17 cellular contexts compared by ENCODE assay signal in genomic region chr3:9098716-9099675, GRCh38.
DNase-seq lines count a peak whose midpoint lies in the region; ATAC-seq and TF ChIP-seq lines count a peak whose summit lies in the region.
"Had no signal": no experiment of that assay in that cellular context is flagged by ENCODE, and none has a peak within 500 bp of the region (broad histone marks: within the 10 kb centered on the region; RNA-seq: fewer than 3 reads in every experiment).

No MANE protein-coding gene starts in this region.

- DNase-seq in NCI-H1092 treated with DMSO at 0.1 percent for 48 hours (lab: John Stamatoyannopoulos, UW) (peak; percentile 21), NCI-H1092 (lab: John Stamatoyannopoulos, UW) (no peak), PC-9 (peak; percentile 32 to 72), hepatocyte (ENCODE audit: low spot score) (peak; percentile 55), renal cortical epithelial cell (ENCODE audit: low read depth) (peak; percentile 56), H9 (no peak), HK-2 (ENCODE audit: unreplicated experiment) (no peak)
- DNase-seq: activated naive CD8-positive, alpha-beta T cell treated with anti-CD3 and anti-CD28 coated beads for 36 hours; dermis blood vessel endothelial cell; KG1; kidney; NCI-H446; stimulated activated CD4-positive, alpha-beta T cell treated with anti-CD3 and anti-CD28 coated beads, Interleukin-12 subunit alpha, Interleukin-12 subunit beta, amount 100 ng/mL, for 4 hours; tibial artery had no signal

- H2BK5ac ChIP-seq in H9 (ENCODE audit: insufficient read length, low read length) = no peak overlapping the region

- H2BK12ac ChIP-seq in H9 (ENCODE audit: insufficient read length, low read depth, low read length) = no peak overlapping the region

- H2BK20ac ChIP-seq in H9 (ENCODE audit: low read depth, low read length, poor library complexity, severe bottlenecking) = no peak overlapping the region

- H3T11ph ChIP-seq in H9 (ENCODE audit: low read length) = no peak overlapping the region

- no peak overlapping the region for H4K5ac ChIP-seq in H9 (ENCODE audit: insufficient read length, low read depth, low read length)

- no peaks in the 10 kb centered on the region for H4K20me1 ChIP-seq in PC-9 (ENCODE audit: insufficient read depth)
- H4K20me1 ChIP-seq in hepatocyte (ENCODE audit: insufficient read depth, poor library complexity, severe bottlenecking) = no peaks in the 10 kb centered on the region
- H4K20me1 ChIP-seq in H9 (ENCODE audit: control insufficient read depth, insufficient read depth, insufficient read length) = no peaks in the 10 kb centered on the region

- no peaks in the 10 kb centered on the region for H3K36me3 Mint-ChIP-seq in H9 (ENCODE audit: insufficient read depth in 1 of 3, low read depth in 3 of 3)
- H3K36me3 Mint-ChIP-seq: activated naive CD8-positive, alpha-beta T cell treated with anti-CD3 and anti-CD28 coated beads for 36 hours; natural killer cell treated with Interleukin-12 subunit alpha and Interleukin-12 subunit beta and Interleukin-15 and Interleukin-18, amount 100 ng/mL, for 72 hours had no signal

- TF ChIP-seq CTCF in PC-9 (conservative IDR thresholded peaks at IDR 0.05) = no peak
- no peak for TF ChIP-seq CTCF in hepatocyte (IDR thresholded peaks at IDR 0.05; ENCODE audit: poor library complexity)
- TF ChIP-seq CTCF in H9 (conservative IDR thresholded peaks at IDR 0.05) = no peak

- H2BK120ac ChIP-seq in H9 (ENCODE audit: low read depth, low read length, poor library complexity, severe bottlenecking) = no peak overlapping the region

- H3K79me1 ChIP-seq in H9 (ENCODE audit: insufficient read depth, low read depth, low read length, poor library complexity, severe bottlenecking) = no peaks in the 10 kb centered on the region

- no peak overlapping the region; the same call in 1 of the 2 replicates for H3K14ac ChIP-seq in H9 (ENCODE audit: insufficient read depth, low read length)

- no peak overlapping the region for H2BK15ac ChIP-seq in H9 (ENCODE audit: low read depth, low read length)

- no peak overlapping the region for H3K27ac ChIP-seq in PC-9
- no peak overlapping the region for H3K27ac ChIP-seq in hepatocyte
- no peak overlapping the region for H3K27ac ChIP-seq in H9 (ENCODE audit: insufficient read length, low read depth, low read length)
- H3K27ac ChIP-seq: tibial artery had no signal

- no peak overlapping the region for H3K4ac ChIP-seq in H9 (ENCODE audit: low read depth, low read length)

- H3K9me3 ChIP-seq in PC-9 (ENCODE audit: insufficient read depth, low read depth) (no peaks in the 10 kb centered on the region), hepatocyte (ENCODE audit: low read depth) (no peaks in the 10 kb centered on the region), H9 (ENCODE audit: control insufficient read depth, low read depth, low read length) (no peaks in the 10 kb centered on the region)
- H3K9me3 ChIP-seq: tibial artery had no signal

- ATAC-seq in HG02885 (IDR thresholded peaks at IDR 0.05; ENCODE audit: poor library complexity, unreplicated experiment) = no peak
- ATAC-seq: natural killer cell treated with Interleukin-12 subunit alpha and Interleukin-12 subunit beta and Interleukin-15 and Interleukin-18, amount 100 ng/mL, for 72 hours; Right ventricle myocardium inferior had no signal

- H4K8ac ChIP-seq in H9 (replicated peaks; ENCODE audit: insufficient read length, low read depth, low read length) = no peak overlapping the region

- H3K4me1 ChIP-seq in PC-9 (replicated peaks; ENCODE audit: insufficient read depth) (no peaks in the 10 kb centered on the region), hepatocyte (ENCODE audit: insufficient read depth) (peaks cover 5% of the 10 kb centered on the region), H9 (ENCODE audit: insufficient read depth, low read length) (no peaks in the 10 kb centered on the region; the same call in none of the 2 replicates)
- H3K4me1 ChIP-seq: tibial artery had no signal

- no peaks in the 10 kb centered on the region for H3K36me3 ChIP-seq in PC-9 (ENCODE audit: low read depth)
- no peaks in the 10 kb centered on the region for H3K36me3 ChIP-seq in hepatocyte (replicated peaks; ENCODE audit: insufficient read depth, low read depth)
- H3K36me3 ChIP-seq: tibial artery had no signal

- H3K9me3 Mint-ChIP-seq in H9 = no peaks in the 10 kb centered on the region; a peak in 1 of 5 replicates
- H3K9me3 Mint-ChIP-seq: activated naive CD8-positive, alpha-beta T cell treated with anti-CD3 and anti-CD28 coated beads for 36 hours; natural killer cell treated with Interleukin-12 subunit alpha and Interleukin-12 subunit beta and Interleukin-15 and Interleukin-18, amount 100 ng/mL, for 72 hours had no signal

- no peak overlapping the region for H3K56ac ChIP-seq in H9 (ENCODE audit: insufficient read length, low read depth, low read length)

- no peak overlapping the region for H3K23ac ChIP-seq in H9 (ENCODE audit: insufficient read length, low read depth, low read length)

- H2AFZ ChIP-seq in PC-9 (no peak overlapping the region), hepatocyte (no peak overlapping the region), H9 (ENCODE audit: low read length) (no peak overlapping the region)

- POLR2A ChIA-PET in PC-9 (lab: Charles Lee; ENCODE audit: unreplicated experiment) = no interaction called here

- H3K4me3 ChIP-seq in PC-9 (no peak overlapping the region), hepatocyte (no peak overlapping the region)
- H3K4me3 ChIP-seq: tibial artery had no signal

- no peak overlapping the region for H3K9ac ChIP-seq in H9 (ENCODE audit: extremely low read depth, insufficient read length, low read length)

- CTCF ChIA-PET in PC-9 (lab: Charles Lee) = no interaction called here

- H4K91ac ChIP-seq in H9 (ENCODE audit: insufficient read length, low read depth, low read length) = no peak overlapping the region

- H3K18ac ChIP-seq in H9 (ENCODE audit: insufficient read length, low read depth, low read length) = no peak overlapping the region

- BruUV-seq in PC-9 (replicated peaks; lab: Mats Ljungman, UMichigan) = no TSS peak

- H3K27me3 Mint-ChIP-seq in H9 (ENCODE audit: low read depth) = no peaks in the 10 kb centered on the region; the same call in 1 of the 2 replicates
- H3K27me3 Mint-ChIP-seq: activated naive CD8-positive, alpha-beta T cell treated with anti-CD3 and anti-CD28 coated beads for 36 hours had no signal

- WGBS in hepatocyte (ENCODE audit: low lambda C conversion rate, missing lambda C conversion rate) = 72% methylated on average over 17 of the region's 17 CpGs
- no CpG with 5 or more reads among the region's 17 CpGs for WGBS in H9 (ENCODE audit: extremely low coverage, insufficient read length, low lambda C conversion rate)

- no peak overlapping the region for H2AK5ac ChIP-seq in H9 (ENCODE audit: insufficient read length, low read length)

- H3K23me2 ChIP-seq in H9 (ENCODE audit: insufficient read length, low read depth, low read length, poor library complexity, severe bottlenecking) = no peaks in the 10 kb centered on the region

- intact Hi-C loops in PC-9 (cut with micrococcal nuclease; ENCODE audit: unreplicated experiment) = no loop called here

- H3K27me3 ChIP-seq in PC-9 (ENCODE audit: insufficient read depth, low read depth) (no peaks in the 10 kb centered on the region; the same call in 1 of the 2 replicates), hepatocyte (no peaks in the 10 kb centered on the region), H9 (ENCODE audit: insufficient read depth, low read length) (no peaks in the 10 kb centered on the region)
- H3K27me3 ChIP-seq: tibial artery had no signal

- no peaks in the 10 kb centered on the region for H3F3A ChIP-seq in PC-9 (ENCODE audit: insufficient read depth, low read depth)

- no peaks in the 10 kb centered on the region for H3K79me2 ChIP-seq in PC-9 (ENCODE audit: low read depth)
- no peaks in the 10 kb centered on the region for H3K79me2 ChIP-seq in hepatocyte
- no peaks in the 10 kb centered on the region for H3K79me2 ChIP-seq in H9 (ENCODE audit: insufficient read depth, low read length)

- H3K9me2 ChIP-seq in PC-9 (ENCODE audit: insufficient read depth) = no peaks in the 10 kb centered on the region
- H3K9me2 ChIP-seq in hepatocyte (replicated peaks; ENCODE audit: insufficient read depth) = no peaks in the 10 kb centered on the region

- H3K4me3 Mint-ChIP-seq in H9 = no peak overlapping the region
- H3K4me3 Mint-ChIP-seq: activated naive CD8-positive, alpha-beta T cell treated with anti-CD3 and anti-CD28 coated beads for 36 hours; natural killer cell treated with Interleukin-12 subunit alpha and Interleukin-12 subunit beta and Interleukin-15 and Interleukin-18, amount 100 ng/mL, for 72 hours had no signal

- H3K27ac Mint-ChIP-seq in H9 = no peak overlapping the region
- H3K27ac Mint-ChIP-seq: activated naive CD8-positive, alpha-beta T cell treated with anti-CD3 and anti-CD28 coated beads for 36 hours; natural killer cell treated with Interleukin-12 subunit alpha and Interleukin-12 subunit beta and Interleukin-15 and Interleukin-18, amount 100 ng/mL, for 72 hours had no signal

- peaks cover 30 to 35% of the 10 kb centered on the region in 2 experiments for H3K4me1 Mint-ChIP-seq in H9
- H3K4me1 Mint-ChIP-seq: activated naive CD8-positive, alpha-beta T cell treated with anti-CD3 and anti-CD28 coated beads for 36 hours had no signal

- no peak overlapping the region for H3K4me2 ChIP-seq in PC-9
- H3K4me2 ChIP-seq in hepatocyte = no peak overlapping the region
- no peak overlapping the region for H3K4me2 ChIP-seq in H9 (ENCODE audit: insufficient read depth, insufficient read length, low read length)

Comparison
In these comparisons a context has a peak if more than half of its experiments do, and no peak if none do; other contexts are left out.
1. DNase-seq: peak in NCI-H1092 treated with DMSO at 0.1 percent for 48 hours (single experiment), PC-9 (2 of 2), hepatocyte (single experiment) and renal cortical epithelial cell (single experiment); none in NCI-H1092 (single experiment), H9 (single experiment) and HK-2 (single experiment).